ENCODE assay signal across 8 cellular contexts in genomic region chr10:109978481-109978880, GRCh38. TPM values are rescaled to one million over a fixed set of nuclear protein-coding genes. Genes with fewer than 3 reads are reported as not detected.
DNase-seq lines count a peak whose midpoint lies in the region; ATAC-seq and TF ChIP-seq lines count a peak whose summit lies in the region.

No MANE protein-coding gene starts in this region.

- H3K4me1 Mint-ChIP-seq in type B pancreatic cell (ENCODE audit: unreplicated experiment): peaks cover 47% of the 10 kb centered on the region

- no peaks in the 10 kb centered on the region for H3K79me2 ChIP-seq in MM.1S (ENCODE audit: low read length)

- H3K9me2 ChIP-seq in MM.1S (replicated peaks; ENCODE audit: insufficient read depth, low read length): no peaks in the 10 kb centered on the region

- DNase-seq in GM10266 (ENCODE audit: extremely low spot score): peak; percentile 35
- peak; percentile 44 for DNase-seq in MM.1S
- peak; percentile 5 for DNase-seq in activated CD8-positive, alpha-beta memory T cell treated with anti-CD3 and anti-CD28 coated beads, Interleukin-2, amount 50 U/mL, for 24 hours (ENCODE audit: extremely low read depth)
- DNase-seq in fibroblast of gingiva (ENCODE audit: low read depth): peak; percentile 67
- DNase-seq in nucleus accumbens (lab: John Stamatoyannopoulos, UW): peak in 30 of 56 donors; percentile 6 to 73 (median 26)
- no peak for DNase-seq in type B pancreatic cell (ENCODE audit: extremely low spot score, unreplicated experiment)

- no peaks in the 10 kb centered on the region for H3K9me3 ChIP-seq in MM.1S (replicated peaks; ENCODE audit: insufficient read depth, low read length)

- no peak overlapping the region for H3K4me3 Mint-ChIP-seq in type B pancreatic cell

- no peaks in the 10 kb centered on the region for H3F3A ChIP-seq in MM.1S (ENCODE audit: insufficient read depth, low read length)

- H3K4me1 ChIP-seq in MM.1S (ENCODE audit: low read length): no peaks in the 10 kb centered on the region

- no peak overlapping the region for H3K27ac ChIP-seq in MM.1S (ENCODE audit: low read length)

- H3K9ac ChIP-seq in MM.1S (ENCODE audit: low read length): no peak overlapping the region

- H4K20me1 ChIP-seq in MM.1S (ENCODE audit: insufficient read depth, low read length): no peaks in the 10 kb centered on the region

- no peaks in the 10 kb centered on the region for H3K36me3 ChIP-seq in MM.1S (replicated peaks; ENCODE audit: insufficient read depth, low read length)

- TF ChIP-seq CTCF in GM10266 (IDR thresholded peaks at IDR 0.05; ENCODE audit: control insufficient read depth, insufficient read depth, low read depth, missing control alignments) (peak; percentile 77), MM.1S (IDR thresholded peaks at IDR 0.05; ENCODE audit: low read length) (peak; percentile 79), type B pancreatic cell (conservative IDR thresholded peaks at IDR 0.05) (peak; percentile 77)

- no peaks in the 10 kb centered on the region for H3K36me3 Mint-ChIP-seq in type B pancreatic cell

- H3K27ac Mint-ChIP-seq in type B pancreatic cell: no peak overlapping the region

- peaks cover 3% of the 10 kb centered on the region for H3K27me3 Mint-ChIP-seq in type B pancreatic cell

- no peak overlapping the region for H3K4me2 ChIP-seq in MM.1S (ENCODE audit: low read depth, low read length)

- no peaks in the 10 kb centered on the region for H3K27me3 ChIP-seq in MM.1S (replicated peaks; ENCODE audit: insufficient read depth, low read length)

- ATAC-seq in HG03095 (IDR thresholded peaks at IDR 0.05; ENCODE audit: unreplicated experiment) (no peak), GM18909 (IDR thresholded peaks at IDR 0.05; ENCODE audit: poor library complexity, unreplicated experiment) (no peak)

- no peak overlapping the region for H3K4me3 ChIP-seq in MM.1S (ENCODE audit: low read length)

- no peak overlapping the region for H2AFZ ChIP-seq in MM.1S (ENCODE audit: low read length)

- no peaks in the 10 kb centered on the region for H3K9me3 Mint-ChIP-seq in type B pancreatic cell

RNA-seq across cellular contexts. Expression of gene ADD3, which starts 29.3 kb away (rescaled TPM):
- total RNA-seq in type B pancreatic cell (ENCODE audit: low replicate concordance): 140 and 183 TPM in 2 replicates

RNA-seq across cellular contexts. Expression of gene XPNPEP1, which starts 55.2 kb away (rescaled TPM):
- total RNA-seq in type B pancreatic cell (ENCODE audit: low replicate concordance): 50.1 and 76.6 TPM in 2 replicates
